ENCODE assay signal across 11 cellular contexts in the genomic region with DNA sequence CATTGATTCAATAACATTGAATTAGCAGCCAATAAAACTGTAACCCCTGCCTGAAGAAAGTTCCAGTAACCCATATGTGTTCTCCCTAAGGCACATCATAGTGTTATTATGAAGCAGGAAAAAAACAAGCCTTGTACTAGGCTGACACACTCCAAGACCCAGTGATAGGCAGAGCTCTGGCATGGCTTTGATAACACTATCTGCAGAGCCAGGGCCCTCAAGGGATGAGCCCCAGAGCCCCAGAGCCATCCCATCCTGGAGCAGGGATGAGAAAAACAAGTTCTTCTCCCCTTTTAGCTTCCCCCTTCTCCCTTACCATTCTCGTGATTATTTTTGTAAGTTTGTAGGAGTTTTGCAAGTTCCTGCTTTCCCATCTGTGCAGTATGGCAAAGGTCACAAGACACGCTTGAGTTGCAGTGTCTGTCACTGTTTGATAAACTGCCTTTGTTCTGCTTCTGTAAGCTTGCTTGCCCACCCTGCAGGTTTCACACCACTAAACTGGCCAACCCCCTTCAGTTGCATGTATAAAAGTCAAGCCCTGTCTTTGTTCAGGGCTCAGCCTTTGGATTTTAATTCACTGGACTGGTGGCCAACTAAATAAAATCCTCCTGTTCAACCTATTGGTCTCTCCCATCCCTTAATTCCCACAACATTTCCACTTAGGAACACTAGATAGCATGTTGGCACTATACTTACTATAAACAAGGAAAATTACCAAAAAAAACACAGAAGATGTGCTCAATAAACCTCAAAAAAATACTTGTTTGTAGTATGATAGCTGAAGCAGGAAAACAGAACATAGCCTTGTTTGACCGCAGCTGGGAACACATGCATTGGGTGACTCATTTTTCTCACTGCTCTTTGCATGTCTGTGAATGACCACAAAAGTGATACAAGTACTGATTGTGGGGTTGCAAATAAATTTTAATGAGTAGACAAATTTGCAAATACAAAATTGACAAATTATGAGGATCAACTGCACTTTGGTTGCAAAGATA. TPM values are rescaled to one million over a fixed set of nuclear protein-coding genes. Genes with fewer than 3 reads are reported as not detected.
DNase-seq lines count a peak whose midpoint lies in the region; ATAC-seq lines count a peak whose summit lies in the region.
"Had no signal": no experiment of that assay in that cellular context is flagged by ENCODE, and none has a peak within 500 bp of the region (broad histone marks: within the 10 kb centered on the region; RNA-seq: fewer than 3 reads in every experiment).

No MANE protein-coding gene starts in this region.

- intact Hi-C loops in left ventricle myocardium superior (cut with micrococcal nuclease), result no loop called here

- ATAC-seq in GM18511 (IDR thresholded peaks at IDR 0.05; ENCODE audit: unreplicated experiment) (peak; percentile 47), HG02798 (IDR thresholded peaks at IDR 0.05; ENCODE audit: poor library complexity, unreplicated experiment) (peak; percentile 60), left ventricle myocardium superior (no peak)
- ATAC-seq: T-cell had no signal

- DNase-seq in RPMI7951 (ENCODE audit: low read depth) (peak; percentile 93), kidney tubule cell (ENCODE audit: low spot score) (peak; percentile 55), SW 1271 (lab: John Stamatoyannopoulos, UW) (no peak), HT-29 (ENCODE audit: low spot score) (no peak), left ventricle myocardium superior (no peak), NCI-H748 treated with DMSO at 0.1 percent for 48 hours (lab: John Stamatoyannopoulos, UW) (no peak)
- DNase-seq: activated naive CD4-positive, alpha-beta T cell treated with anti-CD3 and anti-CD28 coated beads for 36 hours; T-cell; trophoblast cell had no signal

RNA-seq across cellular contexts. Expression of a gene that starts 22.5 kb away (rescaled TPM):
- total RNA-seq in RPMI7951 (2014; rRNA removed; shearing (Covaris generic)), result 0.10 and 0.24 TPM in 2 replicates
- total RNA-seq in HT-29 (2014; rRNA removed; shearing (Covaris generic)), result not detected in 2 replicates
- 10.9 TPM for total RNA-seq in left ventricle myocardium superior
- total RNA-seq: activated naive CD4-positive, alpha-beta T cell treated with anti-CD3 and anti-CD28 coated beads for 36 hours had no signal

Comparison
In these comparisons a context has a peak if more than half of its experiments do, and no peak if none do; other contexts are left out.
1. DNase-seq: peak in RPMI7951 (single experiment) and kidney tubule cell (single experiment); none in SW 1271 (0 of 2), HT-29 (single experiment), left ventricle myocardium superior (single experiment) and NCI-H748 treated with DMSO at 0.1 percent for 48 hours (single experiment).